Comparison of ENCODE assay signal across 8 cellular contexts in the genomic region with DNA sequence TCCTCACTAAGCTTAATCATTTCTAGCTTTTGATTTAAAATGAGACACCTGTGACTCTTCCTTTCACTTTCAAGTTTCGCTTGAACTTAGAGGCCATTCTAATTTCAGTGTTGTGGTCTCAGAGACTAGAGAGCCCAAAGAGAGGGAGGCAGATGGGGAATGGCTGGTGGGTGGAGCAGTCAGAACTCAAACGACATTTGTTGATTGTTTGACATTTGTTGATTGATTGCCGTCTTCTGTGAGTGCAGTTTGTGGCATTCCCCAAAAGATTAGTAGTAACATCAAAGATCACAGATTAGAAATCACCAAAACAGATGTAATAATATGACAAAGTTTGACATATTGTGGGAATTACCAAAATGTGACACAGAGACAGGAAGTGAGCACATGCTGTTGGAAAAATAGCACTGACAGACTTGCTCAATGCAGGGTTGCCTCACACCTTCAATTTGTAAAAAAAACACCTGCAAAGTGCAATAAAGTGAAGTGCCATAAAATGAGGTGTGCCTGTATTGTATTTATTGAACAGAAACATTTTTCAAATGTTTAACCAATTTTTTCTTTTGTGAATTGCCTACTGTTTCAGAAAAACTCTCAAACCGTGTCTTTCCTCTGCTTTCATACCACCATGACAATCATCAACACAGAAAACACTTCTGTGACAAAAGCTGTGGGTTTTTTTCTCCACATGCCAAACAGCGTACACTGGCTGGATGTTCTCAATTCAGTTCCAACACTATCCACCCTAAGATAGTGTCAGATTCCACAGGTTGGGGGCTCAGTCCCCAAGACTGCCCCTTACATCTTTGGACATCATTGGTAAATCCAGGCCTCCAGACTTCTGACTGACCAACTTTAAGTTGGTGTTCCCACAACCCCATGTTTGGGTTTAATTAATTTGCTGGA.
DNase-seq lines count a peak whose midpoint lies in the region; ATAC-seq and TF ChIP-seq lines count a peak whose summit lies in the region.

No MANE protein-coding gene starts in this region.

- peaks cover 67% of the 10 kb centered on the region for H3K4me1 Mint-ChIP-seq in T-helper 2 cell treated with Interferon-gamma antibody and Interleukin-4, amounts not matched to agents 5 μg/mL and 100 μg/mL, for 36 hours (ENCODE audit: low read depth)

- H3K9ac ChIP-seq in SK-N-SH, result no peak overlapping the region

- H3K79me2 ChIP-seq in SK-N-SH (ENCODE audit: insufficient read depth), result peaks cover 22% of the 10 kb centered on the region; the same call in 1 of the 2 replicates

- H3K4me2 ChIP-seq in SK-N-SH, result no peak overlapping the region; the same call in 1 of the 2 replicates

- POLR2A ChIA-PET in SK-N-SH (lab: Yijun Ruan, JAX), result interaction anchor here (0.6 kb wide), 1 partner anchor 362 kb away, joined by 3 read pairs; no protein-coding TSS in a partner anchor

- H3K36me3 ChIP-seq in SK-N-SH (replicated peaks in 1 of 2; ENCODE audit: control insufficient read depth in 1 of 2, insufficient read depth in 2 of 2, low read length in 1 of 2), result peaks cover 0 to 18% of the 10 kb centered on the region in 2 experiments

- peak overlapping the region; percentile 63 for H3K4me3 Mint-ChIP-seq in T-helper 2 cell treated with Interferon-gamma antibody and Interleukin-4, amounts not matched to agents 5 μg/mL and 100 μg/mL, for 36 hours

- H3F3A ChIP-seq in SK-N-SH (replicated peaks; ENCODE audit: insufficient read depth), result peaks cover 7% of the 10 kb centered on the region

- peaks cover 16% of the 10 kb centered on the region for H3K36me3 Mint-ChIP-seq in T-helper 2 cell treated with Interferon-gamma antibody and Interleukin-4, amounts not matched to agents 5 μg/mL and 100 μg/mL, for 36 hours (ENCODE audit: low read depth)

- H3K9me2 ChIP-seq in SK-N-SH, result no peaks in the 10 kb centered on the region

- no peaks in the 10 kb centered on the region for H4K20me1 ChIP-seq in SK-N-SH (ENCODE audit: insufficient read depth)

- H3K9me3 ChIP-seq in SK-N-SH, result no peaks in the 10 kb centered on the region

- CTCF ChIA-PET in SK-N-SH (lab: Yijun Ruan, JAX), result interaction anchor here (0.7 to 1.2 kb wide), 2 partner anchors 10 to 16 kb away, joined by 3 read pairs; no protein-coding TSS in a partner anchor

- no peak for DNase-seq in SK-N-SH
- peak; percentile 85 for DNase-seq in T-helper 2 cell treated with Interferon-gamma antibody and Interleukin-4, amounts not matched to agents 5 μg/mL and 100 μg/mL, for 36 hours (ENCODE audit: low spot score)
- DNase-seq in choroid plexus epithelial cell (ENCODE audit: low read depth), result peak; percentile 45
- peak; percentile 50 for DNase-seq in stimulated activated CD4-positive, alpha-beta T cell treated with anti-CD3 and anti-CD28 coated beads, Interleukin-2, amount 100 ng/mL, for 4 hours (ENCODE audit: low read depth)
- DNase-seq in NCI-H187 treated with DMSO at 0.1 percent for 48 hours (lab: John Stamatoyannopoulos, UW), result no peak
- no peak for DNase-seq in coronary artery (ENCODE audit: low spot score)

- no peak overlapping the region for H2AFZ ChIP-seq in SK-N-SH (ENCODE audit: low read depth)

- no peak overlapping the region for H3K4me3 ChIP-seq in SK-N-SH (ENCODE audit: low read depth in 2 of 2, low read length in 1 of 2)
- no peak overlapping the region for H3K4me3 ChIP-seq in choroid plexus epithelial cell (ENCODE audit: low read depth, low read length)
- H3K4me3 ChIP-seq in coronary artery, result no peak overlapping the region

- peak overlapping the region; percentile 88 for H3K27ac Mint-ChIP-seq in T-helper 2 cell treated with Interferon-gamma antibody and Interleukin-4, amounts not matched to agents 5 μg/mL and 100 μg/mL, for 36 hours

- H3K27ac ChIP-seq in SK-N-SH (ENCODE audit: low read depth in 2 of 2, low read length in 1 of 2), result no peak overlapping the region
- peak overlapping the region in 1 of 2 donors; percentile 35 for H3K27ac ChIP-seq in coronary artery

- no peak for TF ChIP-seq EP300 in SK-N-SH (IDR thresholded peaks at IDR 0.05; ENCODE audit: borderline replicate concordance in 1 of 2, low read depth in 1 of 2, low read length in 1 of 2)

- H3K9me3 Mint-ChIP-seq in T-helper 2 cell treated with Interferon-gamma antibody and Interleukin-4, amounts not matched to agents 5 μg/mL and 100 μg/mL, for 36 hours, result peaks cover 8% of the 10 kb centered on the region

- no peak for TF ChIP-seq RAD21 in SK-N-SH (IDR thresholded peaks at IDR 0.05; ENCODE audit: low read length)

- H3K4me1 ChIP-seq in SK-N-SH (ENCODE audit: control insufficient read depth in 1 of 2, insufficient read depth in 2 of 2, low read depth in 1 of 2, low read length in 1 of 2), result peaks cover 4 to 13% of the 10 kb centered on the region in 2 experiments; a peak in 3 of 4 replicates

- no peaks in the 10 kb centered on the region for H3K27me3 Mint-ChIP-seq in T-helper 2 cell treated with Interferon-gamma antibody and Interleukin-4, amounts not matched to agents 5 μg/mL and 100 μg/mL, for 36 hours (ENCODE audit: low read depth)

- TF ChIP-seq CTCF in SK-N-SH (IDR thresholded peaks at IDR 0.05) (no peak), choroid plexus epithelial cell (conservative IDR thresholded peaks at IDR 0.05; ENCODE audit: low read depth, low read length) (no peak), coronary artery (IDR thresholded peaks at IDR 0.05) (no peak)

- no peaks in the 10 kb centered on the region for H3K27me3 ChIP-seq in SK-N-SH (ENCODE audit: insufficient read depth)

- ATAC-seq in SK-N-SH treated with all-trans-retinoic acid at 6 μM for 48 hours (no peak), HG03135 (IDR thresholded peaks at IDR 0.05; ENCODE audit: unreplicated experiment) (peak; percentile 81)

- 77% methylated on average over 5 of the region's 5 CpGs for WGBS in SK-N-SH (ENCODE audit: low lambda C conversion rate)

TF ChIP-seq in SK-N-SH treated with all-trans-retinoic acid at 6 μM for 48 hours, 23 proteins besides CTCF, POLR2A, EP300 and RAD21:
- no peak for TF ChIP-seq OSR1 (CRISPR knock-in tag; IDR thresholded peaks at IDR 0.05)
- TF ChIP-seq TOX (CRISPR knock-in tag; IDR thresholded peaks at IDR 0.05; ENCODE audit: borderline replicate concordance), result no peak
- TF ChIP-seq, protein P1, sequence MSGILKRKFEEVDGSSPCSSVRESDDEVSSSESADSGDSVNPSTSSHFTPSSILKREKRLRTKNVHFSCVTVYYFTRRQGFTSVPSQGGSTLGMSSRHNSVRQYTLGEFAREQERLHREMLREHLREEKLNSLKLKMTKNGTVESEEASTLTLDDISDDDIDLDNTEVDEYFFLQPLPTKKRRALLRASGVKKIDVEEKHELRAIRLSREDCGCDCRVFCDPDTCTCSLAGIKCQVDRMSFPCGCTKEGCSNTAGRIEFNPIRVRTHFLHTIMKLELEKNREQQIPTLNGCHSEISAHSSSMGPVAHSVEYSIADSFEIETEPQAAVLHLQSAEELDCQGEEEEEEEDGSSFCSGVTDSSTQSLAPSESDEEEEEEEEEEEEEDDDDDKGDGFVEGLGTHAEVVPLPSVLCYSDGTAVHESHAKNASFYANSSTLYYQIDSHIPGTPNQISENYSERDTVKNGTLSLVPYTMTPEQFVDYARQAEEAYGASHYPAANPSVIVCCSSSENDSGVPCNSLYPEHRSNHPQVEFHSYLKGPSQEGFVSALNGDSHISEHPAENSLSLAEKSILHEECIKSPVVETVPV (CRISPR knock-in tag; IDR thresholded peaks at IDR 0.05), result no peak
- TF ChIP-seq ZNF8 (CRISPR knock-in tag; IDR thresholded peaks at IDR 0.05), result no peak
- TF ChIP-seq ISL1 (CRISPR knock-in tag; IDR thresholded peaks at IDR 0.05), result peak; percentile 72
- no peak for TF ChIP-seq SNAI2 (CRISPR knock-in tag; IDR thresholded peaks at IDR 0.05)

TF ChIP-seq in SK-N-SH, 30 proteins besides CTCF, POLR2A, EP300 and RAD21:
- TF ChIP-seq, protein P2, sequence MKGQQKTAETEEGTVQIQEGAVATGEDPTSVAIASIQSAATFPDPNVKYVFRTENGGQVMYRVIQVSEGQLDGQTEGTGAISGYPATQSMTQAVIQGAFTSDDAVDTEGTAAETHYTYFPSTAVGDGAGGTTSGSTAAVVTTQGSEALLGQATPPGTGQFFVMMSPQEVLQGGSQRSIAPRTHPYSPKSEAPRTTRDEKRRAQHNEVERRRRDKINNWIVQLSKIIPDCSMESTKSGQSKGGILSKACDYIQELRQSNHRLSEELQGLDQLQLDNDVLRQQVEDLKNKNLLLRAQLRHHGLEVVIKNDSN (IDR thresholded peaks at IDR 0.05; ENCODE audit: borderline replicate concordance, low read depth), result no peak
- TF ChIP-seq FOXM1 (IDR thresholded peaks at IDR 0.05; ENCODE audit: low read depth), result no peak
- TF ChIP-seq, protein P3, sequence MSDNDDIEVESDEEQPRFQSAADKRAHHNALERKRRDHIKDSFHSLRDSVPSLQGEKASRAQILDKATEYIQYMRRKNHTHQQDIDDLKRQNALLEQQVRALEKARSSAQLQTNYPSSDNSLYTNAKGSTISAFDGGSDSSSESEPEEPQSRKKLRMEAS (IDR thresholded peaks at IDR 0.05; ENCODE audit: low read depth), result no peak

Comparison
In these comparisons a context has a peak if more than half of its experiments do, and no peak if none do; other contexts are left out.
1. DNase-seq: peak in T-helper 2 cell treated with Interferon-gamma antibody and Interleukin-4, amounts not matched to agents 5 μg/mL and 100 μg/mL, for 36 hours (single experiment), choroid plexus epithelial cell (single experiment) and stimulated activated CD4-positive, alpha-beta T cell treated with anti-CD3 and anti-CD28 coated beads, Interleukin-2, amount 100 ng/mL, for 4 hours (single experiment); none in SK-N-SH (single experiment), NCI-H187 treated with DMSO at 0.1 percent for 48 hours (single experiment) and coronary artery (single experiment).